In the genomic region with DNA sequence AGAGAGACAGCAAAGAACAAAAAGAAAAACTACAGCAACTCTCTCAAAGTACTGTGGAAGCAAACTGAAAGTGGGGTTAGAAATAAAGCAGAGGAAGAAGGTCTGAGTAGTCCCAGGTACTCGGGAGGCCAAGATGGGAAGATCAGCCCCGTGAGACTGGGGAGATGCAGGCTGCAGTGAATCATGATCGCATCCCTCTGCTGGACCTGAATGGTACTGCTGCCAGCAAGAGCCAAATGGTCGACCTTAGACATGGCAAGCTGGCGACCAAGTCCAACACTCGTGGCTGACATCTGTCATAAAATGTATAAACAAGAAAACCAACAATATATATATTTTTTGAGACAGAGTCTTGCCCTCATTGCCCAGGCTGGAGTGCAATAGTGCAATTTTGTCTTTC, we compare ENCODE assay signal across 8 cellular contexts. TPM values are rescaled to one million over a fixed set of nuclear protein-coding genes. Genes with fewer than 3 reads are reported as not detected.
DNase-seq lines count a peak whose midpoint lies in the region; ATAC-seq, FAIRE-seq and TF ChIP-seq lines count a peak whose summit lies in the region.

No MANE protein-coding gene starts in this region.

- no peak overlapping the region for H3K4me2 ChIP-seq in K562 (ENCODE audit: insufficient read depth, low read length)

- no peaks in the 10 kb centered on the region for H3K27me3 ChIP-seq in CD4-positive, alpha-beta T cell (ENCODE audit: control insufficient read depth, insufficient read depth, low read length)
- no peaks in the 10 kb centered on the region for H3K27me3 ChIP-seq in K562 (ENCODE audit: control insufficient read depth in 2 of 2, insufficient read depth in 2 of 2, low read length in 2 of 2)

- H3K9ac ChIP-seq in K562 (ENCODE audit: insufficient read depth in 1 of 2, low read depth in 2 of 2, low read length in 2 of 2): no peak overlapping the region

- TF ChIP-seq CTCF in CD4-positive, alpha-beta T cell (IDR thresholded peaks at IDR 0.05): peak; percentile 61
- TF ChIP-seq CTCF in HFFc6 (IDR thresholded peaks at IDR 0.05): peak; percentile 78
- peak; percentile 31 to 41 (median 32); a peak in 3 of 6 replicates for TF ChIP-seq CTCF in K562 (IDR thresholded peaks at IDR 0.05 in 2 of 3, conservative IDR thresholded peaks at IDR 0.05 in 1 of 3; ENCODE audit: insufficient read depth in 2 of 3, low read depth in 1 of 3, low read length in 3 of 3)

- DNase-seq in CD4-positive, alpha-beta T cell: peak; percentile 43 to 69 (median 52)
- DNase-seq in HFFc6: peak; percentile 39
- peak; percentile 13 to 60 (median 48) for DNase-seq in T-helper 2 cell
- DNase-seq in K562 (ENCODE audit: extremely low read depth in 1 of 4, low spot score in 3 of 4): peak; percentile 16 to 40 (median 20)
- peak; percentile 65 for DNase-seq in left kidney (ENCODE audit: low read depth, low spot score)
- DNase-seq in stimulated activated CD8-positive, alpha-beta memory T cell treated with anti-CD3 and anti-CD28 coated beads, Interleukin-15, amount 100 ng/mL, for 24 hours (ENCODE audit: low read depth): peak; percentile 10
- no peak for DNase-seq in DMS79 treated with DMSO at 0.1 percent for 48 hours (lab: John Stamatoyannopoulos, UW)

- TF ChIP-seq RAD21 in K562 (CRISPR knock-in tag; conservative IDR thresholded peaks at IDR 0.05 in 1 of 2, IDR thresholded peaks at IDR 0.05 in 1 of 2): peak in 1 of 2 experiments; percentile 12; a peak in 1 of 4 replicates

- H3K9me3 ChIP-seq in CD4-positive, alpha-beta T cell (ENCODE audit: control insufficient read depth, low read length): no peaks in the 10 kb centered on the region
- H3K9me3 ChIP-seq in K562 (replicated peaks; ENCODE audit: control insufficient read depth, insufficient read depth, low read depth, low read length): 0 out of 2 replicates have a peak, but pooled peaks cover 2% of the 10 kb centered on the region

- H4K20me1 ChIP-seq in K562 (replicated peaks; ENCODE audit: control insufficient read depth, insufficient read depth, low read length): no peaks in the 10 kb centered on the region

- BruUV-seq in K562 (replicated peaks; lab: Mats Ljungman, UMichigan): no TSS peak

- CTCF ChIA-PET in CD4-positive, alpha-beta T cell (lab: Charles Lee): interaction anchor here (1.0 to 1.3 kb wide), 5 partner anchors 10 to 112 kb away, joined by 3 to 9 read pairs (median 8); a partner anchor contains a TSS
- CTCF ChIA-PET in K562 (lab: Yijun Ruan, JAX; ENCODE audit: low intra/inter-chr PET ratio): no interaction called here

- no peaks in the 10 kb centered on the region for H3K27me3 Mint-ChIP-seq in CD4-positive, alpha-beta T cell
- H3K27me3 Mint-ChIP-seq in HFFc6 (ENCODE audit: insufficient read depth): peaks cover 3% of the 10 kb centered on the region

- intact Hi-C loops in CD4-positive, alpha-beta T cell (cut with DNase I, micrococcal nuclease): loop anchor here in 1 of 2 experiments (5.0 kb wide), 1 partner anchor 633 kb away; no protein-coding TSS in a partner anchor
- intact Hi-C loops in K562 (cut with micrococcal nuclease): no loop called here

- H2AFZ ChIP-seq in K562 (ENCODE audit: low read depth, low read length): no peak overlapping the region

- H3K79me2 ChIP-seq in K562 (ENCODE audit: control insufficient read depth, insufficient read depth, low read length): no peaks in the 10 kb centered on the region

- H3K4me3 ChIP-seq in K562: no peak overlapping the region

- no peak overlapping the region for H3K4me3 Mint-ChIP-seq in CD4-positive, alpha-beta T cell
- H3K4me3 Mint-ChIP-seq in HFFc6: peak overlapping the region; percentile 7; the same call in 1 of the 2 replicates

- H3K4me1 Mint-ChIP-seq in CD4-positive, alpha-beta T cell (ENCODE audit: low read depth): peaks cover 8% of the 10 kb centered on the region
- H3K4me1 Mint-ChIP-seq in HFFc6 (ENCODE audit: low read depth): peaks cover 17% of the 10 kb centered on the region; the same call in 1 of the 2 replicates

- in situ Hi-C loops in K562 (cut with MboI): no loop called here

- H3K9me3 Mint-ChIP-seq in CD4-positive, alpha-beta T cell: peaks cover 9% of the 10 kb centered on the region
- peaks cover 26% of the 10 kb centered on the region for H3K9me3 Mint-ChIP-seq in HFFc6

- POLR2A ChIA-PET in CD4-positive, alpha-beta T cell (lab: Charles Lee): interaction anchor here (1.0 to 1.2 kb wide), 2 partner anchors 10 to 111 kb away, joined by 4 to 6 read pairs; a partner anchor contains a TSS
- POLR2A ChIA-PET in K562 (lab: Yijun Ruan, JAX): no interaction called here

- no peaks in the 10 kb centered on the region for H3K4me1 ChIP-seq in K562 (replicated peaks in 1 of 2; ENCODE audit: control insufficient read depth in 2 of 2, insufficient read depth in 2 of 2, low read length in 2 of 2)

- FAIRE-seq in K562 (lab: Jason Lieb, UNC): no peak

- no peak for TF ChIP-seq POLR2A in K562 (conservative IDR thresholded peaks at IDR 0.05)

- no peak for TF ChIP-seq EP300 in K562 (IDR thresholded peaks at IDR 0.05; ENCODE audit: low read length)

- no peaks in the 10 kb centered on the region for H3K36me3 Mint-ChIP-seq in CD4-positive, alpha-beta T cell (ENCODE audit: low read depth)
- peaks cover 29% of the 10 kb centered on the region for H3K36me3 Mint-ChIP-seq in HFFc6 (ENCODE audit: low read depth)

- WGBS in K562 (ENCODE audit: insufficient coverage, low coverage, missing lambda C conversion rate): 3% methylated on average over 6 of the region's 6 CpGs

- H3K27ac Mint-ChIP-seq in CD4-positive, alpha-beta T cell: no peak overlapping the region
- no peak overlapping the region for H3K27ac Mint-ChIP-seq in HFFc6

- H3K9me1 ChIP-seq in K562 (ENCODE audit: control insufficient read depth, insufficient read depth, low read length): no peaks in the 10 kb centered on the region

- no peaks in the 10 kb centered on the region for H3K36me3 ChIP-seq in K562 (ENCODE audit: control insufficient read depth, insufficient read depth, low read length)

- peak; percentile 98 for ATAC-seq in CD4-positive, alpha-beta T cell (ENCODE audit: poor library complexity)
- ATAC-seq in K562 (peak; percentile 64; the same call in 2 of the 3 replicates), HG02763 (IDR thresholded peaks at IDR 0.05; ENCODE audit: unreplicated experiment) (no peak)

- no peak overlapping the region for H3K27ac ChIP-seq in CD4-positive, alpha-beta T cell (ENCODE audit: low read depth, low read length)
- no peak overlapping the region for H3K27ac ChIP-seq in K562 (ENCODE audit: extremely low read depth, low read depth, low read length)

TF ChIP-seq in K562, 482 proteins besides CTCF, POLR2A, EP300 and RAD21:
- 0 out of 2 replicates have a peak, but pooled peaks have one; percentile 8 for TF ChIP-seq SMC3 (conservative IDR thresholded peaks at IDR 0.05; ENCODE audit: insufficient read depth, low read depth, low read length)
- no peak for TF ChIP-seq NFE2L1 (tag; IDR thresholded peaks at IDR 0.05; ENCODE audit: borderline replicate concordance, low read depth)

RNA-seq across cellular contexts. Expression of a gene that starts 33.7 kb away (rescaled TPM):
- total RNA-seq in CD4-positive, alpha-beta T cell: 1 to 10 TPM; 4.2 to 5.5 TPM
- 1 to 10 TPM; 3.3 to 6.2 (median 5.5) TPM for total RNA-seq in HFFc6 (2021; fragmentation: NEBNext Ultra II Directional; extraction: Animal tissue kit (Norgen Biotek cat#: 25700))
- total RNA-seq in K562 (2011; cell fraction: chromatin; rRNA removed; ENCODE audit: low replicate concordance): 1.9 and 4.3 TPM in 2 replicates
- total RNA-seq in K562 (2011; cell fraction: nucleolus; rRNA removed): 2.3 and 3.0 TPM in 2 replicates
- 2.2 and 2.7 TPM in 2 replicates for total RNA-seq in K562 (2011; cell fraction: nucleoplasm; rRNA removed)
- total RNA-seq in K562 (2014; rRNA removed): 2.0 and 3.4 TPM in 2 replicates
- total RNA-seq in K562 (2014; rRNA removed; fragmentation: Illumina TruSeq; extraction: Trizol): 4.2 and 5.1 TPM in 2 replicates
- 3.1 and 3.3 TPM in 2 replicates for total RNA-seq in K562 (2015; rRNA removed; fragmentation: Illumina TruSeq; extraction: Trizol)
- total RNA-seq in K562 (2021): 1.8 and 2.3 TPM in 2 replicates
- 0.49 and 2.0 TPM in 2 replicates for polyA plus RNA-seq in K562 (2011; rRNA removed)
- polyA plus RNA-seq in K562 (2011; cell fraction: cytosol; rRNA removed): 0.49 and 1.1 TPM in 2 replicates
- 0.32 and 1.3 TPM in 2 replicates for polyA plus RNA-seq in K562 (2011; cell fraction: nucleus; rRNA removed)
- polyA plus RNA-seq in K562 (2012): 0.48 and 0.55 TPM in 2 replicates
- 1.1 and 1.2 TPM in 2 replicates for polyA plus RNA-seq in K562 (2014; fragmentation: Illumina TruSeq; extraction: Trizol)
- polyA plus RNA-seq in K562 (2014; fragmentation: Nextera tagmentation; extraction: Ambion mirVana): under 1 TPM; 0.18 TPM
- 0.41 and 1.3 TPM in 2 replicates for polyA plus RNA-seq in K562 (2014; rRNA removed)
- 3.1 and 14.8 TPM in 2 replicates for polyA minus RNA-seq in K562 (2011; rRNA and poly(A)+ RNA removed)
- polyA minus RNA-seq in K562 (2011; cell fraction: cytosol; rRNA and poly(A)+ RNA removed): 0.46 and 7.1 TPM in 2 replicates
- 1.6 and 3.4 TPM in 2 replicates for polyA minus RNA-seq in K562 (2011; cell fraction: nucleus; rRNA and poly(A)+ RNA removed)
